25 cellular contexts compared by ENCODE assay signal in the genomic region with DNA sequence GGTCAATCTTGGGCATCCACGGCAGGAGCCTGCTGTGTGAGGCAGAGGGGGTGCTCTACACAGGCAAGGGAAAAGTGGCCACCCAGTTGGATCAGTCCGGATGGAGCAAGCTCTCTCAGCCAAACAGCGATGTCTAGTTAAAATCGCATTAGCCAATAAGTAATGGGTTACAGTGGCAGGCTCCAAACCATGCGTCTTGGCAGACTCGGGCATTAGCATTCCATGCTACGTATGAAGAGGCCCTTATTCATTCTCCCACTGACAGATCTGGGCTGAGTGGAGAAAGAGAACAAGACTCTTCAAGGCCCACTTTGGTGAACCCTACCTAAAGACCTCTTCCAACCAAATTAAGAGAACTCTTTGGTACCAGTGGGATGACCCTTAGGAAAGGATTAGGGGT. TPM values are rescaled to one million over a fixed set of nuclear protein-coding genes. Genes with fewer than 3 reads are reported as not detected.
"Had no signal": no experiment of that assay in that cellular context is flagged by ENCODE, and none has a peak within 500 bp of the region (broad histone marks: within the 10 kb centered on the region; RNA-seq: fewer than 3 reads in every experiment).

No MANE protein-coding gene starts in this region.

- H3K4me1 Mint-ChIP-seq: natural killer cell had no signal

- H3K27me3 ChIP-seq: adrenal gland, esophagus squamous epithelium, foreskin keratinocyte, neutrophil, pancreas, tibial artery had no signal

- H3K27ac ChIP-seq: adrenal gland, esophagus squamous epithelium, foreskin keratinocyte, neutrophil, pancreas, tibial artery had no signal

- H3K36me3 ChIP-seq: neutrophil had no signal

- H3K4me1 ChIP-seq: adrenal gland, foreskin keratinocyte, pancreas had no signal

- H3K27ac Mint-ChIP-seq: activated naive CD8-positive, alpha-beta T cell; activated T-helper 2 cell treated with anti-CD3 and anti-CD28 coated beads, Interferon-gamma antibody, Interleukin-2, Interleukin-4, amounts not matched to agents 10 μg/mL and 5 μg/mL and 100 μg/mL, durations not matched to agents 14 hours and 24 hours and 36 hours; endodermal cell; mesothelial cell of epicardium; natural killer cell; WTC11 had no signal

- H3K27me3 Mint-ChIP-seq: activated naive CD8-positive, alpha-beta T cell had no signal

- ATAC-seq: foreskin keratinocyte; natural killer cell; pancreas; right cardiac atrium; stimulated activated naive CD8-positive, alpha-beta T cell treated with anti-CD3 and anti-CD28 coated beads, Interleukin-15, Interleukin-2, amounts not matched to agents 100 U/mL and 50 U/mL, for 24 hours; WTC11 had no signal

- DNase-seq: activated naive CD4-positive, alpha-beta T cell; activated T-cell treated with anti-CD3 and anti-CD28 coated beads, Interleukin-2, amount 50 U/mL, for 1 hour; adrenal gland; cortex of kidney; endodermal cell; esophagus squamous epithelium; foreskin keratinocyte; kidney; natural killer cell; right cardiac atrium; stimulated activated CD4-positive, alpha-beta T cell treated with anti-CD3 and anti-CD28 coated beads, Interleukin-4, amount 100 ng/mL, for 4 hours; stimulated activated naive CD8-positive, alpha-beta T cell treated with anti-CD3 and anti-CD28 coated beads, Interleukin-15, Interleukin-2, amounts not matched to agents 100 U/mL and 50 U/mL, for 24 hours; T1000; tibial artery had no signal

- H3K4me3 ChIP-seq: adrenal gland, esophagus squamous epithelium, lung, pancreas, tibial artery had no signal

- H3K4me3 Mint-ChIP-seq: activated naive CD8-positive, alpha-beta T cell; endodermal cell; mesothelial cell of epicardium; natural killer cell; WTC11 had no signal

- H3K9me3 Mint-ChIP-seq: activated T-helper 2 cell treated with anti-CD3 and anti-CD28 coated beads, Interferon-gamma antibody, Interleukin-2, Interleukin-4, amounts not matched to agents 10 μg/mL and 5 μg/mL and 100 μg/mL, durations not matched to agents 14 hours and 24 hours and 36 hours; endodermal cell; mesothelial cell of epicardium; natural killer cell; WTC11 had no signal

- H3K36me3 Mint-ChIP-seq: activated naive CD8-positive, alpha-beta T cell; natural killer cell had no signal

- H3K9me3 ChIP-seq: adrenal gland, esophagus squamous epithelium, neutrophil, pancreas, tibial artery had no signal

RNA-seq across cellular contexts. Expression of a gene that starts 52.4 kb away (rescaled TPM):
- total RNA-seq: activated T-helper 2 cell treated with anti-CD3 and anti-CD28 coated beads, Interferon-gamma antibody, Interleukin-2, Interleukin-4, amounts not matched to agents 10 μg/mL and 5 μg/mL and 100 μg/mL, durations not matched to agents 14 hours and 24 hours and 36 hours; adrenal gland; bronchial epithelial cell; endodermal cell; esophagus squamous epithelium; foreskin keratinocyte; kidney; lung; mesothelial cell of epicardium; natural killer cell; pancreas; pulmonary artery endothelial cell; right cardiac atrium; subcutaneous adipose tissue; T-helper 1 cell treated with Interleukin-12 subunit alpha and Interleukin-12 subunit beta and Interleukin-4 antibody, amounts not matched to agents 30 ng/mL and 1 ng/mL, for 36 hours; WTC11 had no signal
